25 cellular contexts compared by ENCODE assay signal in genomic region chr6:56043761-56044160, GRCh38.
A peak's percentile ranks its signal among the peaks of the same experiment; 100 is the strongest.
DNase-seq lines count a peak whose midpoint lies in the region; ATAC-seq, FAIRE-seq and TF ChIP-seq lines count a peak whose summit lies in the region.
"Had no signal": no experiment of that assay in that cellular context is flagged by ENCODE, and none has a peak within 500 bp of the region (broad histone marks: within the 10 kb centered on the region; RNA-seq: fewer than 3 reads in every experiment).

No MANE protein-coding gene starts in this region.

- intact Hi-C loops in endothelial cell of umbilical vein (cut with micrococcal nuclease), result no loop called here

- no peaks in the 10 kb centered on the region for H4K20me1 ChIP-seq in endothelial cell of umbilical vein (replicated peaks; ENCODE audit: control insufficient read depth, extremely low read depth, insufficient read depth, low read length)
- H4K20me1 ChIP-seq: BLaER1 had no signal

- H3K4me1 Mint-ChIP-seq in osteocyte (ENCODE audit: unreplicated experiment), result peaks cover 81% of the 10 kb centered on the region
- H3K4me1 Mint-ChIP-seq: B cell; CD4-positive, CD25-positive, alpha-beta regulatory T cell had no signal

- peak overlapping the region; percentile 82 for H2AFZ ChIP-seq in endothelial cell of umbilical vein (ENCODE audit: low read depth, low read length)
- H2AFZ ChIP-seq: GM23248 had no signal

- DNase-seq in D341Med (ENCODE audit: low spot score), result peak; percentile 25
- DNase-seq in WERI-Rb-1, result no peak
- DNase-seq in endothelial cell of umbilical vein (ENCODE audit: low read depth, low spot score), result peak; percentile 75
- DNase-seq in osteocyte (ENCODE audit: extremely low spot score, unreplicated experiment), result no peak
- no peak for DNase-seq in RWPE1 (ENCODE audit: low spot score)
- DNase-seq: Caco-2; CD4-positive, CD25-positive, alpha-beta regulatory T cell; CD8-positive, alpha-beta T cell; DMS 273 treated with DMSO at 0.1 percent for 48 hours; DMS79; EL; GDM1; GM23248; H7 had no signal

- H3K36me3 ChIP-seq in WERI-Rb-1, result no peaks in the 10 kb centered on the region
- H3K36me3 ChIP-seq in endothelial cell of umbilical vein (ENCODE audit: control insufficient read depth in 2 of 2, extremely low read depth in 1 of 2, insufficient read depth in 2 of 2, low read length in 2 of 2), result no peaks in the 10 kb centered on the region
- H3K36me3 ChIP-seq: BLaER1 had no signal

- peaks cover 3% of the 10 kb centered on the region for H3K36me3 Mint-ChIP-seq in osteocyte (ENCODE audit: unreplicated experiment)
- H3K36me3 Mint-ChIP-seq: CD4-positive, CD25-positive, alpha-beta regulatory T cell; CD8-positive, alpha-beta T cell had no signal

- ATAC-seq in GM21423 (IDR thresholded peaks at IDR 0.05; ENCODE audit: unreplicated experiment) (no peak), HG02588 (IDR thresholded peaks at IDR 0.05; ENCODE audit: unreplicated experiment) (no peak), GM18861 (IDR thresholded peaks at IDR 0.05; ENCODE audit: unreplicated experiment) (no peak)
- ATAC-seq: CD8-positive, alpha-beta T cell; GM12878; HCT116 had no signal

- H3K27me3 ChIP-seq in WERI-Rb-1 (ENCODE audit: insufficient read depth, low read depth, severe bottlenecking) (no peaks in the 10 kb centered on the region), endothelial cell of umbilical vein (ENCODE audit: control insufficient read depth in 2 of 2, insufficient read depth in 2 of 2, low read length in 2 of 2) (no peaks in the 10 kb centered on the region)
- H3K27me3 ChIP-seq: BLaER1 had no signal

- dilution Hi-C loops in endothelial cell of umbilical vein (cut with MboI; ENCODE audit: extremely low pct_ligation_motif_present, low sequenced_read_pairs), result no loop called here

- H3K27me3 Mint-ChIP-seq in osteocyte (ENCODE audit: unreplicated experiment), result no peaks in the 10 kb centered on the region
- H3K27me3 Mint-ChIP-seq: B cell; CD4-positive, CD25-positive, alpha-beta regulatory T cell had no signal

- no peak for TF ChIP-seq POLR2A in endothelial cell of umbilical vein (IDR thresholded peaks at IDR 0.05; ENCODE audit: low read depth, low read length)

- BruUV-seq in endothelial cell of umbilical vein (replicated peaks; lab: Mats Ljungman, UMichigan), result no TSS peak

- H3K9me1 ChIP-seq in endothelial cell of umbilical vein (replicated peaks; ENCODE audit: control insufficient read depth, extremely low read depth, insufficient read depth, low read length), result no peaks in the 10 kb centered on the region

- peaks cover 39% of the 10 kb centered on the region for H3K4me1 ChIP-seq in endothelial cell of umbilical vein (ENCODE audit: control insufficient read depth, extremely low read depth, insufficient read depth, low read length)
- H3K4me1 ChIP-seq: Caco-2 had no signal

- H3K27ac ChIP-seq in WERI-Rb-1 (0 out of 2 replicates have a peak overlapping the region, but pooled peaks have one; percentile 48), endothelial cell of umbilical vein (ENCODE audit: insufficient read depth, low read depth, low read length) (no peak overlapping the region), RWPE1 (no peak overlapping the region)
- H3K27ac ChIP-seq: 22Rv1, BLaER1, C4-2B, GM23248 had no signal

- peaks cover 2% of the 10 kb centered on the region for H3K9me3 ChIP-seq in WERI-Rb-1 (ENCODE audit: severe bottlenecking)
- H3K9me3 ChIP-seq in endothelial cell of umbilical vein (replicated peaks; ENCODE audit: control insufficient read depth, insufficient read depth, low read length), result no peaks in the 10 kb centered on the region
- H3K9me3 ChIP-seq: BLaER1, Caco-2 had no signal

- no peaks in the 10 kb centered on the region for H3K79me2 ChIP-seq in endothelial cell of umbilical vein (ENCODE audit: control insufficient read depth, insufficient read depth, low read length)

- H3K4me3 Mint-ChIP-seq in osteocyte (ENCODE audit: unreplicated experiment), result no peak overlapping the region
- H3K4me3 Mint-ChIP-seq: B cell; CD4-positive, CD25-positive, alpha-beta regulatory T cell; CD8-positive, alpha-beta T cell had no signal

- no peak overlapping the region for H3K9ac ChIP-seq in endothelial cell of umbilical vein (replicated peaks; ENCODE audit: extremely low read depth, insufficient read depth, low read length)
- H3K9ac ChIP-seq: BLaER1, GM23248 had no signal

- H3K9me3 Mint-ChIP-seq in osteocyte (ENCODE audit: unreplicated experiment), result peaks cover 11% of the 10 kb centered on the region
- H3K9me3 Mint-ChIP-seq: CD8-positive, alpha-beta T cell had no signal

- peak overlapping the region; percentile 4 for H3K27ac Mint-ChIP-seq in osteocyte (ENCODE audit: unreplicated experiment)
- H3K27ac Mint-ChIP-seq: B cell; CD4-positive, CD25-positive, alpha-beta regulatory T cell; CD8-positive, alpha-beta T cell had no signal

- CTCF ChIA-PET in endothelial cell of umbilical vein (lab: Charles Lee), result interaction anchor here (1.0 to 1.9 kb wide), 5 partner anchors 9 to 248 kb away, joined by 4 to 12 read pairs (median 5); no protein-coding TSS in a partner anchor
- CTCF ChIA-PET in RWPE1 (lab: Yijun Ruan, JAX), result no interaction called here

- TF ChIP-seq CTCF in WERI-Rb-1 (IDR thresholded peaks at IDR 0.05; ENCODE audit: low read depth, low read length) (no peak), endothelial cell of umbilical vein (IDR thresholded peaks at IDR 0.05; ENCODE audit: extremely low read depth in 1 of 2, insufficient read depth in 1 of 2, low read depth in 1 of 2, low read length in 2 of 2) (no peak), osteocyte (IDR thresholded peaks at IDR 0.05) (no peak), RWPE1 (conservative IDR thresholded peaks at IDR 0.05; ENCODE audit: low read depth) (no peak)

- FAIRE-seq in endothelial cell of umbilical vein (lab: Jason Lieb, UNC), result no peak
- FAIRE-seq: A204.1, GM12878, H1 had no signal

- POLR2A ChIA-PET in endothelial cell of umbilical vein (lab: Charles Lee) (interaction anchor here (0.6 to 0.7 kb wide), 2 partner anchors 18 to 333 kb away, joined by 3 read pairs; no protein-coding TSS in a partner anchor), RWPE1 (lab: Yijun Ruan, JAX; ENCODE audit: low non-redundant PET) (no interaction called here)

- peak overlapping the region; percentile 14 for H3K4me2 ChIP-seq in endothelial cell of umbilical vein (ENCODE audit: insufficient read depth, low read length)
- H3K4me2 ChIP-seq: BLaER1 had no signal

- H3K4me3 ChIP-seq in WERI-Rb-1 (ENCODE audit: low read depth, low read length), result no peak overlapping the region
- no peak overlapping the region for H3K4me3 ChIP-seq in endothelial cell of umbilical vein (replicated peaks in 1 of 3; ENCODE audit: insufficient read depth in 1 of 3, low read depth in 1 of 3, low read length in 3 of 3)
- H3K4me3 ChIP-seq: BLaER1, GM12878, GM23248 had no signal

TF ChIP-seq in endothelial cell of umbilical vein, 7 proteins besides CTCF, POLR2A, EP300 and RAD21:
- TF ChIP-seq POLR2AphosphoS5 (IDR thresholded peaks at IDR 0.05; ENCODE audit: insufficient read depth, low read depth, low read length), result no peak
- TF ChIP-seq FOS (IDR thresholded peaks at IDR 0.05; ENCODE audit: borderline replicate concordance, insufficient read depth, low read length), result peak; percentile 31
- TF ChIP-seq JUN (IDR thresholded peaks at IDR 0.05; ENCODE audit: borderline replicate concordance, insufficient read depth, insufficient read length, low read depth), result no peak
- no peak for TF ChIP-seq MYC (IDR thresholded peaks at IDR 0.05; ENCODE audit: low read depth, low read length)
- no peak for TF ChIP-seq MAX (IDR thresholded peaks at IDR 0.05; ENCODE audit: insufficient read depth, insufficient read length)

Comparison
In these comparisons a context has a peak if more than half of its experiments do, and no peak if none do; other contexts are left out.
1. DNase-seq: peak in D341Med (single experiment) and endothelial cell of umbilical vein (single experiment); none in WERI-Rb-1 (single experiment), osteocyte (single experiment) and RWPE1 (single experiment).